ENCODE assay signal across 18 cellular contexts in genomic region chr3:117665311-117665710, GRCh38.
DNase-seq lines count a peak whose midpoint lies in the region; ATAC-seq and TF ChIP-seq lines count a peak whose summit lies in the region.
"Had no signal": no experiment of that assay in that cellular context is flagged by ENCODE, and none has a peak within 500 bp of the region (broad histone marks: within the 10 kb centered on the region; RNA-seq: fewer than 3 reads in every experiment).

No MANE protein-coding gene starts in this region.

- no peak overlapping the region for H3K27ac Mint-ChIP-seq in natural killer cell
- H3K27ac Mint-ChIP-seq: activated naive CD4-positive, alpha-beta T cell treated with anti-CD3 and anti-CD28 coated beads for 36 hours; endodermal cell had no signal

- TF ChIP-seq CTCF in left lung (IDR thresholded peaks at IDR 0.05): no peak
- TF ChIP-seq CTCF in natural killer cell (IDR thresholded peaks at IDR 0.05): no peak

- no peaks in the 10 kb centered on the region for H3K4me1 ChIP-seq in left lung

- no peak overlapping the region for H3K4me3 Mint-ChIP-seq in natural killer cell
- H3K4me3 Mint-ChIP-seq: activated naive CD4-positive, alpha-beta T cell treated with anti-CD3 and anti-CD28 coated beads for 36 hours; endodermal cell had no signal

- H3K4me1 Mint-ChIP-seq in natural killer cell: no peaks in the 10 kb centered on the region

- peak; percentile 27 for ATAC-seq in left lung
- no peak for ATAC-seq in natural killer cell
- ATAC-seq in GM19324 (IDR thresholded peaks at IDR 0.05; ENCODE audit: low FRiP score, unreplicated experiment): no peak
- ATAC-seq: K562; stimulated activated naive CD8-positive, alpha-beta T cell treated with anti-CD3 and anti-CD28 coated beads, Interleukin-15, Interleukin-2, amounts not matched to agents 100 U/mL and 50 U/mL, for 24 hours had no signal

- no peaks in the 10 kb centered on the region for H3K36me3 ChIP-seq in left lung
- H3K36me3 ChIP-seq: brain microvascular endothelial cell had no signal

- no peaks in the 10 kb centered on the region for H3K27me3 Mint-ChIP-seq in natural killer cell (ENCODE audit: low read depth in 2 of 2)

- intact Hi-C loops in left lung (cut with DNase I): no loop called here
- intact Hi-C loops in natural killer cell (cut with micrococcal nuclease): no loop called here

- in situ Hi-C loops in G401 (cut with HindIII; ENCODE audit: low sequenced_read_pairs): no loop called here

- no peaks in the 10 kb centered on the region for H3K36me3 Mint-ChIP-seq in natural killer cell

- H3K4me3 ChIP-seq in left lung: no peak overlapping the region
- H3K4me3 ChIP-seq: K562 had no signal

- no peaks in the 10 kb centered on the region for H3K27me3 ChIP-seq in left lung
- H3K27me3 ChIP-seq: brain microvascular endothelial cell had no signal

- H3K9me3 Mint-ChIP-seq in natural killer cell: peaks cover 11 to 18% of the 10 kb centered on the region in 2 donors
- H3K9me3 Mint-ChIP-seq: endodermal cell had no signal

- DNase-seq in Ammon's horn (ENCODE audit: low spot score): peak; percentile 8
- peak; percentile 49 for DNase-seq in G401 (ENCODE audit: low spot score)
- DNase-seq in NCI-H345 treated with DMSO at 0.1 percent for 48 hours (lab: John Stamatoyannopoulos, UW; ENCODE audit: unreplicated experiment): peak; percentile 30
- DNase-seq in left lung: peak in 1 of 2 donors; percentile 64
- DNase-seq in stimulated activated CD8-positive, alpha-beta memory T cell treated with anti-CD3 and anti-CD28 coated beads, Interleukin-4, amount 100 ng/mL, for 48 hours: no peak
- DNase-seq in natural killer cell: no peak
- DNase-seq in GM03348 (ENCODE audit: low spot score): no peak
- DNase-seq: activated CD4-positive, CD25-positive, alpha-beta regulatory T cell treated with anti-CD3 and anti-CD28 coated beads, Interleukin-2, amount 50 U/mL, for 72 hours; activated CD8-positive, alpha-beta memory T cell treated with anti-CD3 and anti-CD28 coated beads, Interleukin-2, amount 50 U/mL, for 4 hours; activated naive CD4-positive, alpha-beta T cell treated with anti-CD3 and anti-CD28 coated beads for 36 hours; brain microvascular endothelial cell; endodermal cell; foreskin melanocyte; NCI-H446 treated with DMSO at 0.1 percent for 48 hours; stimulated activated naive CD8-positive, alpha-beta T cell treated with anti-CD3 and anti-CD28 coated beads, Interleukin-15, Interleukin-2, amounts not matched to agents 100 U/mL and 50 U/mL, for 24 hours had no signal

- H3K9me3 ChIP-seq in left lung: no peaks in the 10 kb centered on the region

- H3K27ac ChIP-seq in left lung: no peak overlapping the region
- H3K27ac ChIP-seq: brain microvascular endothelial cell, RWPE1 had no signal

Comparison
In these comparisons a context has a peak if more than half of its experiments do, and no peak if none do; other contexts are left out.
1. DNase-seq: peak in Ammon's horn (single experiment), G401 (single experiment) and NCI-H345 treated with DMSO at 0.1 percent for 48 hours (single experiment); none in stimulated activated CD8-positive, alpha-beta memory T cell treated with anti-CD3 and anti-CD28 coated beads, Interleukin-4, amount 100 ng/mL, for 48 hours (single experiment), natural killer cell (single experiment) and GM03348 (single experiment).